Comparison of ENCODE assay signal across 1 cellular context in genomic region chr12:55940065-55940732, GRCh38.
TF ChIP-seq lines count a peak whose summit lies in the region.

No MANE protein-coding gene starts in this region.

TF ChIP-seq in IMR-90, 13 proteins besides CTCF, POLR2A, EP300 and RAD21:
- TF ChIP-seq RFX5 (IDR thresholded peaks at IDR 0.05; ENCODE audit: low read depth, low read length) = no peak
- no peak for TF ChIP-seq BHLHE40 (IDR thresholded peaks at IDR 0.05; ENCODE audit: low read depth, low read length)
- TF ChIP-seq FOS (IDR thresholded peaks at IDR 0.05; ENCODE audit: low read depth, low read length) = no peak
- TF ChIP-seq, protein P1, sequence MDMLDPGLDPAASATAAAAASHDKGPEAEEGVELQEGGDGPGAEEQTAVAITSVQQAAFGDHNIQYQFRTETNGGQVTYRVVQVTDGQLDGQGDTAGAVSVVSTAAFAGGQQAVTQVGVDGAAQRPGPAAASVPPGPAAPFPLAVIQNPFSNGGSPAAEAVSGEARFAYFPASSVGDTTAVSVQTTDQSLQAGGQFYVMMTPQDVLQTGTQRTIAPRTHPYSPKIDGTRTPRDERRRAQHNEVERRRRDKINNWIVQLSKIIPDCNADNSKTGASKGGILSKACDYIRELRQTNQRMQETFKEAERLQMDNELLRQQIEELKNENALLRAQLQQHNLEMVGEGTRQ (IDR thresholded peaks at IDR 0.05; ENCODE audit: low read depth, low read length) = no peak; the same call in 1 of the 2 replicates
- TF ChIP-seq MAZ (IDR thresholded peaks at IDR 0.05; ENCODE audit: borderline replicate concordance, low read depth, low read length) = peak; percentile 36; the same call in 1 of the 2 replicates
- no peak for TF ChIP-seq ELK1 (IDR thresholded peaks at IDR 0.05; ENCODE audit: borderline replicate concordance, low read depth, low read length)
- no peak for TF ChIP-seq CHD1 (IDR thresholded peaks at IDR 0.05; ENCODE audit: low read depth, low read length)
- TF ChIP-seq MAFK (IDR thresholded peaks at IDR 0.05; ENCODE audit: low read depth, low read length) = no peak
- TF ChIP-seq CEBPB (IDR thresholded peaks at IDR 0.05; ENCODE audit: low read depth, low read length) = no peak
- peak; percentile 92 for TF ChIP-seq SMC3 (IDR thresholded peaks at IDR 0.05; ENCODE audit: low read depth, low read length)
- TF ChIP-seq MXI1 (IDR thresholded peaks at IDR 0.05; ENCODE audit: borderline replicate concordance, low read depth, low read length) = peak; percentile 81; the same call in 1 of the 2 replicates
- TF ChIP-seq RCOR1 (IDR thresholded peaks at IDR 0.05; ENCODE audit: insufficient replicate concordance, low read length) = no peak
